In the genomic region with DNA sequence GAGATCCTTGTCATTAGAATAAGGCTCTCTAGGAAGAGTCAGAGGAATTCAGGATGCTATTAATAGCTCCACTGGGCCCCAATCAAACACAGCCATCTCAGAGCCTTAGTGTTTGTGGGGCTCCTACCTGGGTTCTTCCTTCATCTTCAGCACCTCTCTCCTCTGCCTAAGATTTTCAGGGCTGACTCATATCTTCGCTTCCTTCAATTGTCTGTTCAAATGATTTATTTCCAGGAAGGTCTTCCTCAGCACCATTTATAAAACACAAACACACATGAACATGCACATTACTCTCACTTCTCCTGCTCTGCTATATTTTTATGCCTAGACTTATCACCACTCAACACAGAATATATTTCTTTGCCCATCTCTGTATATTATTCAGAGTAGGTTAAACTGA, we compare ENCODE assay signal across 1 cellular context.
TF ChIP-seq lines count a peak whose summit lies in the region.

No MANE protein-coding gene starts in this region.

TF ChIP-seq in IMR-90, 13 proteins besides CTCF, POLR2A, EP300 and RAD21:
- TF ChIP-seq, protein P1, sequence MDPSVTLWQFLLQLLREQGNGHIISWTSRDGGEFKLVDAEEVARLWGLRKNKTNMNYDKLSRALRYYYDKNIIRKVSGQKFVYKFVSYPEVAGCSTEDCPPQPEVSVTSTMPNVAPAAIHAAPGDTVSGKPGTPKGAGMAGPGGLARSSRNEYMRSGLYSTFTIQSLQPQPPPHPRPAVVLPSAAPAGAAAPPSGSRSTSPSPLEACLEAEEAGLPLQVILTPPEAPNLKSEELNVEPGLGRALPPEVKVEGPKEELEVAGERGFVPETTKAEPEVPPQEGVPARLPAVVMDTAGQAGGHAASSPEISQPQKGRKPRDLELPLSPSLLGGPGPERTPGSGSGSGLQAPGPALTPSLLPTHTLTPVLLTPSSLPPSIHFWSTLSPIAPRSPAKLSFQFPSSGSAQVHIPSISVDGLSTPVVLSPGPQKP (IDR thresholded peaks at IDR 0.05; ENCODE audit: borderline replicate concordance, low read depth, low read length), result no peak
- TF ChIP-seq CHD1 (IDR thresholded peaks at IDR 0.05; ENCODE audit: low read depth, low read length), result no peak
- no peak for TF ChIP-seq FOS (IDR thresholded peaks at IDR 0.05; ENCODE audit: low read depth, low read length)
- TF ChIP-seq BHLHE40 (IDR thresholded peaks at IDR 0.05; ENCODE audit: low read depth, low read length), result no peak
- TF ChIP-seq RCOR1 (IDR thresholded peaks at IDR 0.05; ENCODE audit: insufficient replicate concordance, low read length), result no peak
